ENCODE assay signal across 8 cellular contexts in genomic region chr3:149299938-149300791, GRCh38. TPM values are rescaled to one million over a fixed set of nuclear protein-coding genes. Genes with fewer than 3 reads are reported as not detected.
DNase-seq lines count a peak whose midpoint lies in the region; ATAC-seq and TF ChIP-seq lines count a peak whose summit lies in the region.

No MANE protein-coding gene starts in this region.

- no peaks in the 10 kb centered on the region for H3K36me3 ChIP-seq in vagina

- CTCF ChIA-PET in AG04450 (lab: Charles Lee), result no interaction called here

- POLR2A ChIA-PET in AG04450 (lab: Yijun Ruan, JAX), result no interaction called here

- DNase-seq in AG04450 (ENCODE audit: low read depth, low spot score), result peak; percentile 69
- DNase-seq in NCI-H1417 (lab: John Stamatoyannopoulos, UW), result peak; percentile 28 to 89 (median 49)
- DNase-seq in amniotic epithelial cell (ENCODE audit: low read depth), result peak; percentile 98
- peak; percentile 23 to 62 for DNase-seq in left colon
- no peak for DNase-seq in vagina (ENCODE audit: extremely low spot score in 2 of 2)
- DNase-seq in NCI-H526 treated with DMSO at 0.1 percent for 48 hours (lab: John Stamatoyannopoulos, UW), result no peak

- H3K27ac ChIP-seq in AG04450 (ENCODE audit: low read depth, low read length) (peak overlapping the region; percentile 71), vagina (peak overlapping the region; percentile 36)

- H3K4me1 ChIP-seq in vagina, result peaks cover 16% of the 10 kb centered on the region

- intact Hi-C loops in left colon (cut with DNase I, micrococcal nuclease) (no loop called here), vagina (cut with DNase I) (no loop called here)

- H3K4me3 ChIP-seq in AG04450 (ENCODE audit: low read depth, low read length) (no peak overlapping the region), vagina (no peak overlapping the region)

- no peak for TF ChIP-seq CTCF in AG04450 (IDR thresholded peaks at IDR 0.05; ENCODE audit: low read depth, low read length)
- TF ChIP-seq CTCF in vagina (IDR thresholded peaks at IDR 0.05), result no peak

- TF ChIP-seq POLR2A in vagina (IDR thresholded peaks at IDR 0.05), result no peak

- ATAC-seq in GM21381 (IDR thresholded peaks at IDR 0.05; ENCODE audit: unreplicated experiment) (peak; percentile 83), left colon (peak; percentile 95), GM21737 (IDR thresholded peaks at IDR 0.05; ENCODE audit: unreplicated experiment) (no peak)

- H3K27me3 ChIP-seq in AG04450 (ENCODE audit: control insufficient read depth, insufficient read depth, low read length) (no peaks in the 10 kb centered on the region), vagina (no peaks in the 10 kb centered on the region)

- H3K9me3 ChIP-seq in AG04450 (ENCODE audit: control insufficient read depth, insufficient read depth, low read length) (peaks cover 3% of the 10 kb centered on the region; the same call in 1 of the 2 replicates), vagina (no peaks in the 10 kb centered on the region)

RNA-seq across cellular contexts. Expression of gene TM4SF18, which starts 33.3 kb away (rescaled TPM):
- 0.09 TPM in 1 of 2 replicates, not detected in the other for polyA plus RNA-seq in AG04450 (2011; rRNA removed)
- polyA minus RNA-seq in AG04450 (2011; rRNA and poly(A)+ RNA removed), result not detected in 2 replicates
- 1 to 10 TPM in 1 of 2 donors, under 1 TPM in 1; 0.95 to 2.0 TPM for total RNA-seq in left colon
- total RNA-seq in vagina, result 10.1 TPM

Comparison
In these comparisons a context has a peak if more than half of its experiments do, and no peak if none do; other contexts are left out.
1. DNase-seq: peak in AG04450 (single experiment), NCI-H1417 (3 of 3), amniotic epithelial cell (single experiment) and left colon (2 of 2); none in vagina (0 of 2) and NCI-H526 treated with DMSO at 0.1 percent for 48 hours (single experiment).